In genomic region chr19:39846176-39846677, GRCh38 we compare ENCODE assay signal across 8 cellular contexts. TPM values are rescaled to one million over a fixed set of nuclear protein-coding genes. Genes with fewer than 3 reads are reported as not detected.
DNase-seq lines count a peak whose midpoint lies in the region; ATAC-seq and TF ChIP-seq lines count a peak whose summit lies in the region.

TSS of gene FBL (minus strand) at chr19:39846379. CDS start at chr19:39846300, 79 bp downstream.

- DNase-seq in AG10803 (ENCODE audit: low read depth) = peak; percentile 87
- DNase-seq in NCI-H460 (ENCODE audit: extremely low read depth, low read depth) = peak; percentile 86
- DNase-seq in activated CD4-positive, alpha-beta T cell treated with anti-CD3 and anti-CD28 coated beads for 24 hours (ENCODE audit: low read depth in 2 of 2) = peak; percentile 98 to 99
- peak; percentile 96 for DNase-seq in cerebellum (ENCODE audit: low spot score)
- DNase-seq in kidney glomerular epithelial cell (lab: John Stamatoyannopoulos, UW) = peak; percentile 70
- peak; percentile 95 to 97 for DNase-seq in stimulated activated CD4-positive, alpha-beta T cell treated with anti-CD3 and anti-CD28 coated beads, Interleukin-1b, Interleukin-23, amount 100 ng/mL, for 1 hour (ENCODE audit: low read depth in 2 of 2)

- ATAC-seq in GM19043 (IDR thresholded peaks at IDR 0.05; ENCODE audit: low read depth, unreplicated experiment) (peak; percentile 81), HG03432 (IDR thresholded peaks at IDR 0.05; ENCODE audit: unreplicated experiment) (peak; percentile 83)

- TF ChIP-seq CTCF in AG10803 (conservative IDR thresholded peaks at IDR 0.05; ENCODE audit: low read length) = no peak

- peak within 1 kb of the TSS; percentile 91 for H3K4me3 ChIP-seq in AG10803 (ENCODE audit: low read length)

RNA-seq across cellular contexts. Expression of gene FBL, which starts in this region (rescaled TPM):
- total RNA-seq in NCI-H460 (2014; rRNA removed; shearing (Covaris generic)) = 138 and 154 TPM in 2 replicates
- polyA plus RNA-seq in NCI-H460 (2014; cell fraction: nucleus; rRNA removed) = 125 and 208 TPM in 2 replicates
- 96.6 TPM for total RNA-seq in cerebellum

Comparison
In these comparisons a context has a peak if more than half of its experiments do, and no peak if none do; other contexts are left out.
1. Peak in every context shown above with its lines: DNase-seq, ATAC-seq and H3K4me3 ChIP-seq.